Comparison of ENCODE assay signal across 8 cellular contexts in the genomic region with DNA sequence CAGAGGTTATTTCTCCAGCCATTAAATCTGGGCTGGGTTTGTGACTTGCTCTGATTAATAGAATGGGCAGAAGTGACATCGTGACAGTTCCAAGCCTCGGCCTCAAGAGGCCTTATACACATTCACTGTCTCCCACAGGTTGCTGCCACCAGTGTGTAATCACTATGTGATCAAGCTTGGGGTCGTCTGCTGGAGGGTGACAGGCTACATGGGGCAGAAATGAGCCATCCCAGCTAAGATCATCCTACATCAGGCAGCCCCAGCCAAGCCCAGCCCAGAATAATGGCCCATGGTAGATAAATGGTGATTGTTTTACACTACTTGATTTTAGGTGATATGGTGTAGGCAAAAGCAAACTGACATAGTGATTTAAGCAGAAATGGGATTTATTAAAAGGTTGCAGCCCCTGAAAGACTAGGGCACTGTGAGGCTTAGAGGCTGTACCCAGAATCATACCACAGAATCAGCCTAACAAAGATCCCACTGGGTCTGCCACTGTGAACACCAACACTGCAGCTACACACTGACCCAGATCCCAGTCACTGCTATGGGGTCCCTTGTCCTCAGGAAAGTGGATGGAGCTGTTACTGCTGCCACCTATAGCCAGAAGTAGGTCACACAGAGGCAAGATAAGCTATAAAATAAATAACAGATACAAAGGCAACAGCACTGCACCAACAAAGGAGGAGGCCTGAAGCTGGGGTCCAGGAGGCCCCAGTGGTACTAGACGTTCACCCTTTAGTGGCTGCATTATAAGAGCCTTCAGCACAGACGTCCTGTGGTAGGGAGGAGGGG.
DNase-seq lines count a peak whose midpoint lies in the region; ATAC-seq, FAIRE-seq and TF ChIP-seq lines count a peak whose summit lies in the region.

No MANE protein-coding gene starts in this region.

- H3K4me1 Mint-ChIP-seq in endodermal cell, result peaks cover 10% of the 10 kb centered on the region

- H3K27me3 Mint-ChIP-seq in endodermal cell (ENCODE audit: insufficient read depth), result no peaks in the 10 kb centered on the region

- TF ChIP-seq CTCF in A549 (IDR thresholded peaks at IDR 0.05) (no peak), GM12865 (IDR thresholded peaks at IDR 0.05; ENCODE audit: insufficient read depth, low read depth, low read length, missing control alignments) (no peak), endodermal cell (conservative IDR thresholded peaks at IDR 0.05) (peak; percentile 73)

- in situ Hi-C loops in KBM-7 (cut with MboI; ENCODE audit: low pct_unique_long_range_greater_than_20kb, low sequenced_read_pairs), result no loop called here

- H3K27ac Mint-ChIP-seq in endodermal cell, result peak overlapping the region; percentile 35

- no peak overlapping the region for H3K4me2 ChIP-seq in A549

- H3K4me3 ChIP-seq in A549 (no peak overlapping the region), GM12865 (ENCODE audit: low read depth, low read length) (no peak overlapping the region), endodermal cell (ENCODE audit: low read length) (no peak overlapping the region)

- DNase-seq in A549 (ENCODE audit: low read depth in 1 of 2, low spot score in 1 of 2) (no peak), GM12865 (ENCODE audit: low read depth) (peak; percentile 40), NCI-H1092 treated with DMSO at 0.1 percent for 48 hours (lab: John Stamatoyannopoulos, UW) (peak; percentile 20), endodermal cell (peak; percentile 77), C1 segment of cervical spinal cord (lab: John Stamatoyannopoulos, UW) (no peak), KBM-7 (no peak), superior temporal gyrus (ENCODE audit: extremely low spot score) (no peak)

- H3K36me3 Mint-ChIP-seq in endodermal cell (ENCODE audit: low read depth), result no peaks in the 10 kb centered on the region

- H3K9me3 ChIP-seq in A549, result no peaks in the 10 kb centered on the region
- no peaks in the 10 kb centered on the region for H3K9me3 ChIP-seq in endodermal cell (ENCODE audit: control insufficient read depth, low read length)

- peak; percentile 43 to 56; a peak in 2 of 6 replicates for ATAC-seq in A549
- ATAC-seq in HG03342 (IDR thresholded peaks at IDR 0.05; ENCODE audit: unreplicated experiment), result no peak

- no peaks in the 10 kb centered on the region for H3K27me3 ChIP-seq in endodermal cell (ENCODE audit: control insufficient read depth, insufficient read depth, low read length, poor library complexity, severe bottlenecking)

- no peak for TF ChIP-seq EP300 in A549 (IDR thresholded peaks at IDR 0.05)

- H3K4me3 Mint-ChIP-seq in endodermal cell, result no peak overlapping the region

- POLR2A ChIA-PET in A549 (lab: Yijun Ruan, JAX), result no interaction called here

- CTCF ChIA-PET in A549 (lab: Yijun Ruan, JAX), result no interaction called here

- FAIRE-seq in A549 (lab: Jason Lieb, UNC), result no peak

- no peaks in the 10 kb centered on the region for H3K36me3 ChIP-seq in endodermal cell (ENCODE audit: control insufficient read depth, insufficient read depth, low read length)

- WGBS in A549 (ENCODE audit: missing lambda C conversion rate), result 20% methylated on average over 4 of the region's 5 CpGs
- WGBS in endodermal cell (ENCODE audit: insufficient coverage in 1 of 2, insufficient read length in 1 of 2), 2 experiments, result 68 to 69% methylated on average over 3 to 5 of the region's 5 CpGs

- no peak for TF ChIP-seq POLR2A in A549 (IDR thresholded peaks at IDR 0.05; ENCODE audit: low read length)

- H3K9ac ChIP-seq in endodermal cell (ENCODE audit: extremely low read depth, low read length, poor library complexity, severe bottlenecking), result no peak overlapping the region

- H3K4me1 ChIP-seq in A549, result no peaks in the 10 kb centered on the region
- no peaks in the 10 kb centered on the region for H3K4me1 ChIP-seq in endodermal cell (ENCODE audit: control insufficient read depth, insufficient read depth, low read length)

- H3K27ac ChIP-seq in A549 (no peak overlapping the region), endodermal cell (ENCODE audit: low read depth, low read length) (no peak overlapping the region)

- no peak for TF ChIP-seq RAD21 in A549 (conservative IDR thresholded peaks at IDR 0.05 in 1 of 2, IDR thresholded peaks at IDR 0.05 in 1 of 2)

- no peaks in the 10 kb centered on the region for H3K9me3 Mint-ChIP-seq in endodermal cell

TF ChIP-seq in A549, 52 proteins besides CTCF, POLR2A, EP300 and RAD21:
- TF ChIP-seq JUN (IDR thresholded peaks at IDR 0.05) (no peak), HOXB13 (CRISPR knock-in tag; IDR thresholded peaks at IDR 0.05; ENCODE audit: low read depth) (no peak), GATA3 (IDR thresholded peaks at IDR 0.05; ENCODE audit: borderline replicate concordance) (no peak), SREBF2 (IDR thresholded peaks at IDR 0.05) (no peak), MAZ (IDR thresholded peaks at IDR 0.05; ENCODE audit: borderline replicate concordance, low read depth, low read length) (no peak), EHMT2 (IDR thresholded peaks at IDR 0.05; ENCODE audit: low read depth) (no peak), FOXS1 (CRISPR knock-in tag; IDR thresholded peaks at IDR 0.05) (no peak), ZFP36 (IDR thresholded peaks at IDR 0.05; ENCODE audit: borderline replicate concordance, partially characterized antibody) (no peak), ZNF302 (CRISPR knock-in tag; IDR thresholded peaks at IDR 0.05) (no peak), HOXA7 (CRISPR knock-in tag; IDR thresholded peaks at IDR 0.05) (no peak), FOSL2 (IDR thresholded peaks at IDR 0.05) (no peak), FOSL2 (CRISPR knock-in tag; IDR thresholded peaks at IDR 0.05) (no peak), MAFK (IDR thresholded peaks at IDR 0.05; ENCODE audit: partially characterized antibody) (no peak), NFE2L2 (conservative IDR thresholded peaks at IDR 0.05; ENCODE audit: low read length) (no peak)
- TF ChIP-seq, protein P1, sequence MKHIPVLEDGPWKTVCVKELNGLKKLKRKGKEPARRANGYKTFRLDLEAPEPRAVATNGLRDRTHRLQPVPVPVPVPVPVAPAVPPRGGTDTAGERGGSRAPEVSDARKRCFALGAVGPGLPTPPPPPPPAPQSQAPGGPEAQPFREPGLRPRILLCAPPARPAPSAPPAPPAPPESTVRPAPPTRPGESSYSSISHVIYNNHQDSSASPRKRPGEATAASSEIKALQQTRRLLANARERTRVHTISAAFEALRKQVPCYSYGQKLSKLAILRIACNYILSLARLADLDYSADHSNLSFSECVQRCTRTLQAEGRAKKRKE (CRISPR knock-in tag; IDR thresholded peaks at IDR 0.05; ENCODE audit: low read depth), result no peak
- TF ChIP-seq, protein P2, sequence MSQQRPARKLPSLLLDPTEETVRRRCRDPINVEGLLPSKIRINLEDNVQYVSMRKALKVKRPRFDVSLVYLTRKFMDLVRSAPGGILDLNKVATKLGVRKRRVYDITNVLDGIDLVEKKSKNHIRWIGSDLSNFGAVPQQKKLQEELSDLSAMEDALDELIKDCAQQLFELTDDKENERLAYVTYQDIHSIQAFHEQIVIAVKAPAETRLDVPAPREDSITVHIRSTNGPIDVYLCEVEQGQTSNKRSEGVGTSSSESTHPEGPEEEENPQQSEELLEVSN (IDR thresholded peaks at IDR 0.05; ENCODE audit: borderline replicate concordance, low read depth), result no peak
- TF ChIP-seq, protein P3, sequence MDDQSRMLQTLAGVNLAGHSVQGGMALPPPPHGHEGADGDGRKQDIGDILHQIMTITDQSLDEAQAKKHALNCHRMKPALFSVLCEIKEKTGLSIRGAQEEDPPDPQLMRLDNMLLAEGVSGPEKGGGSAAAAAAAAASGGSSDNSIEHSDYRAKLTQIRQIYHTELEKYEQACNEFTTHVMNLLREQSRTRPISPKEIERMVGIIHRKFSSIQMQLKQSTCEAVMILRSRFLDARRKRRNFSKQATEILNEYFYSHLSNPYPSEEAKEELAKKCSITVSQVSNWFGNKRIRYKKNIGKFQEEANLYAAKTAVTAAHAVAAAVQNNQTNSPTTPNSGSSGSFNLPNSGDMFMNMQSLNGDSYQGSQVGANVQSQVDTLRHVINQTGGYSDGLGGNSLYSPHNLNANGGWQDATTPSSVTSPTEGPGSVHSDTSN (IDR thresholded peaks at IDR 0.05), result no peak

Comparison
In these comparisons a context has a peak if more than half of its experiments do, and no peak if none do; other contexts are left out.
1. DNase-seq: peak in GM12865 (single experiment), NCI-H1092 treated with DMSO at 0.1 percent for 48 hours (single experiment) and endodermal cell (single experiment); none in A549 (0 of 2), C1 segment of cervical spinal cord (0 of 14), KBM-7 (single experiment) and superior temporal gyrus (single experiment).